Comparison of ENCODE assay signal across 17 cellular contexts in the genomic region with DNA sequence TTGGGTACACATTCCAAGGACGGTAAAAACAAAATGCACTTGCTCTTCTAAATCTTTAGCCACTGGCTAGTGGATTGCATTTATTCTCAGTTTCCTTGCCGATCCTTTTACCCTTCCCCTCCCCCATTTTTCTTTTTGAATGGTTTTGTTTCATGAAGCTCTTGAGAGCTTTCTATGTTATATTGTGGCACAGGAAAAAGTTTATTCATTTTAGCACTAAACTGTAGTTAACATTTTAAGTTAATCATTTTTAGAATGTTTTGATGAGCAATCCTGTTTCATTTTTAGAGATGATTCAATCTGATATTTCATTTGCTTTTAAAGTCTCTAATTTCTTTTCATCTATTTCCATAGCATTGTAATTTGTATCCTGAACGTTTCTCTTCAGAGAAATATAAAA. TPM values are rescaled to one million over a fixed set of nuclear protein-coding genes. Genes with fewer than 3 reads are reported as not detected.
A peak's percentile ranks its signal among the peaks of the same experiment; 100 is the strongest.
DNase-seq lines count a peak whose midpoint lies in the region; ATAC-seq, FAIRE-seq and TF ChIP-seq lines count a peak whose summit lies in the region.
"Had no signal": no experiment of that assay in that cellular context is flagged by ENCODE, and none has a peak within 500 bp of the region (broad histone marks: within the 10 kb centered on the region; RNA-seq: fewer than 3 reads in every experiment).

No MANE protein-coding gene starts in this region.

- no peaks in the 10 kb centered on the region for H3K9me2 ChIP-seq in GM23248 (ENCODE audit: insufficient read depth)

- intact Hi-C loops in heart right ventricle (cut with DNase I): loop anchor here in 1 of 10 donors (10.0 kb wide), 1 partner anchor 52 kb away; no protein-coding TSS in a partner anchor
- intact Hi-C loops in sigmoid colon (cut with DNase I): no loop called here

- TF ChIP-seq POLR2A in sigmoid colon (IDR thresholded peaks at IDR 0.05): no peak

- H3K27me3 ChIP-seq in GM23248 (replicated peaks; ENCODE audit: insufficient read depth): no peaks in the 10 kb centered on the region
- no peaks in the 10 kb centered on the region for H3K27me3 ChIP-seq in adipocyte (replicated peaks; ENCODE audit: control insufficient read depth, insufficient read depth, low read length)
- H3K27me3 ChIP-seq in small intestine (ENCODE audit: control insufficient read depth in 2 of 2, insufficient read depth in 2 of 2, low read length in 2 of 2): no peaks in the 10 kb centered on the region
- H3K27me3 ChIP-seq in heart right ventricle: no peaks in the 10 kb centered on the region
- no peaks in the 10 kb centered on the region for H3K27me3 ChIP-seq in sigmoid colon
- H3K27me3 ChIP-seq: ascending aorta, tibial nerve had no signal

- TF ChIP-seq EP300 in sigmoid colon (IDR thresholded peaks at IDR 0.05): no peak

- H3K4me2 ChIP-seq in GM23248 (ENCODE audit: unreplicated experiment): peak overlapping the region; percentile 34

- FAIRE-seq in small intestine (lab: Jason Lieb, UNC): peak; percentile 62

- H3K4me1 ChIP-seq in GM23248 (ENCODE audit: insufficient read depth) (peaks cover 40% of the 10 kb centered on the region), adipocyte (ENCODE audit: control insufficient read depth, insufficient read depth, low read length) (peaks cover 40% of the 10 kb centered on the region), small intestine (ENCODE audit: control insufficient read depth in 2 of 2, insufficient read depth in 1 of 2, low read depth in 1 of 2, low read length in 1 of 2) (peaks cover 0 to 5% of the 10 kb centered on the region in 2 donors), heart right ventricle (peaks cover 4 to 94% (median 59%) of the 10 kb centered on the region in 9 donors), sigmoid colon (peaks cover 2 to 73% (median 44%) of the 10 kb centered on the region in 4 donors)

- WGBS in GM23248 (ENCODE audit: low coverage in 1 of 2, low lambda C conversion rate in 2 of 2, missing lambda C conversion rate in 2 of 2), 2 experiments: 7 to 10% methylated on average over 3 of the region's 3 CpGs
- 41 to 61% (median 48%) methylated on average over 3 of the region's 3 CpGs for WGBS in small intestine, 3 donors
- WGBS in heart right ventricle, 2 donors: 52 to 70% methylated on average over 3 of the region's 3 CpGs
- WGBS in sigmoid colon, 2 donors: 47 to 58% methylated on average over 3 of the region's 3 CpGs

- peaks cover 100% of the 10 kb centered on the region for H3K79me2 ChIP-seq in GM23248 (ENCODE audit: insufficient read depth)

- H3K27ac Mint-ChIP-seq in activated CD8-positive, alpha-beta memory T cell treated with anti-CD3 and anti-CD28 coated beads, Interleukin-2, amount 10 ng/mL, durations not matched to agents 7 days and 5 days: peak overlapping the region; percentile 59

- H3K36me3 ChIP-seq in GM23248 (ENCODE audit: low read depth) (no peaks in the 10 kb centered on the region), adipocyte (ENCODE audit: control insufficient read depth, insufficient read depth, low read length, severe bottlenecking) (peaks cover 11% of the 10 kb centered on the region), small intestine (ENCODE audit: control insufficient read depth in 2 of 2, insufficient read depth in 2 of 2, low read length in 2 of 2) (no peaks in the 10 kb centered on the region), heart right ventricle (peaks cover 0 to 5% (median 0%) of the 10 kb centered on the region in 9 donors), sigmoid colon (no peaks in the 10 kb centered on the region)
- H3K36me3 ChIP-seq: ascending aorta, tibial nerve had no signal

- H3K4me3 ChIP-seq in GM23248 (peak overlapping the region; percentile 50), adipocyte (ENCODE audit: low read length) (peak overlapping the region; percentile 50), small intestine (ENCODE audit: low read depth in 1 of 2, low read length in 2 of 2) (no peak overlapping the region), heart right ventricle (no peak overlapping the region), sigmoid colon (no peak overlapping the region)
- H3K4me3 ChIP-seq: ascending aorta, tibial nerve had no signal

- TF ChIP-seq CTCF in heart right ventricle (IDR thresholded peaks at IDR 0.05) (no peak), sigmoid colon (IDR thresholded peaks at IDR 0.05) (no peak)

- DNase-seq in activated CD8-positive, alpha-beta memory T cell treated with anti-CD3 and anti-CD28 coated beads, Interleukin-2, amount 10 ng/mL, durations not matched to agents 7 days and 5 days: no peak
- no peak for DNase-seq in activated CD8-positive, alpha-beta memory T cell treated with anti-CD3 and anti-CD28 coated beads for 24 hours
- no peak for DNase-seq in GM23248
- no peak for DNase-seq in adipocyte (ENCODE audit: low read depth)
- no peak for DNase-seq in small intestine
- no peak for DNase-seq in heart right ventricle
- DNase-seq in stimulated activated CD8-positive, alpha-beta memory T cell treated with anti-CD3 and anti-CD28 coated beads, Interleukin-4, amount 100 ng/mL, for 48 hours: no peak
- DNase-seq in sigmoid colon: no peak
- DNase-seq: activated CD4-positive, alpha-beta T cell treated with anti-CD3 and anti-CD28 coated beads, Interleukin-2, amount 50 U/mL, for 1 hour; DMS79 treated with DMSO at 0.1 percent for 48 hours; islet precursor cell; MV-4-11; NCI-H2029; NCI-H510A treated with DMSO at 0.1 percent for 48 hours; stimulated activated CD4-positive, alpha-beta T cell treated with anti-CD3 and anti-CD28 coated beads, Interleukin-12 subunit alpha, Interleukin-12 subunit beta, amount 100 ng/mL, for 4 hours had no signal

- H2AFZ ChIP-seq in GM23248: no peak overlapping the region

- peak; percentile 58 for ATAC-seq in activated CD8-positive, alpha-beta memory T cell treated with anti-CD3 and anti-CD28 coated beads, Interleukin-2, amount 10 ng/mL, durations not matched to agents 7 days and 5 days
- ATAC-seq in heart right ventricle: no peak

- H3K9me3 Mint-ChIP-seq in activated CD8-positive, alpha-beta memory T cell treated with anti-CD3 and anti-CD28 coated beads, Interleukin-2, amount 10 ng/mL, durations not matched to agents 7 days and 5 days (ENCODE audit: low read depth): no peaks in the 10 kb centered on the region

- H3K27ac ChIP-seq in GM23248: peak overlapping the region; percentile 2; the same call in 1 of the 2 replicates
- H3K27ac ChIP-seq in small intestine (ENCODE audit: low read depth in 1 of 2, low read length in 1 of 2): no peak overlapping the region
- H3K27ac ChIP-seq in heart right ventricle: no peak overlapping the region
- H3K27ac ChIP-seq in sigmoid colon: no peak overlapping the region
- H3K27ac ChIP-seq: tibial nerve had no signal

- CTCF ChIA-PET in activated CD8-positive, alpha-beta memory T cell treated with anti-CD3 and anti-CD28 coated beads, Interleukin-2, amount 10 ng/mL, durations not matched to agents 7 days and 5 days (lab: Charles Lee): interaction anchor here (0.7 to 0.9 kb wide), 2 partner anchors 21 to 617 kb away, joined by 3 read pairs; no protein-coding TSS in a partner anchor

- H3K4me1 Mint-ChIP-seq in activated CD8-positive, alpha-beta memory T cell treated with anti-CD3 and anti-CD28 coated beads, Interleukin-2, amount 10 ng/mL, durations not matched to agents 7 days and 5 days: peaks cover 29% of the 10 kb centered on the region

- H4K20me1 ChIP-seq in GM23248 (ENCODE audit: insufficient read depth): peaks cover 10% of the 10 kb centered on the region; the same call in 1 of the 2 replicates

- H3K9me3 ChIP-seq in GM23248 (ENCODE audit: low read depth) (no peaks in the 10 kb centered on the region), adipocyte (ENCODE audit: control insufficient read depth, low read length) (no peaks in the 10 kb centered on the region), small intestine (ENCODE audit: control insufficient read depth, low read depth) (no peaks in the 10 kb centered on the region), heart right ventricle (no peaks in the 10 kb centered on the region), sigmoid colon (no peaks in the 10 kb centered on the region)
- H3K9me3 ChIP-seq: ascending aorta, tibial nerve had no signal

- H3K36me3 Mint-ChIP-seq in activated CD8-positive, alpha-beta memory T cell treated with anti-CD3 and anti-CD28 coated beads, Interleukin-2, amount 10 ng/mL, durations not matched to agents 7 days and 5 days: peaks cover 6% of the 10 kb centered on the region

- H3K4me3 Mint-ChIP-seq in activated CD8-positive, alpha-beta memory T cell treated with anti-CD3 and anti-CD28 coated beads, Interleukin-2, amount 10 ng/mL, durations not matched to agents 7 days and 5 days: peak overlapping the region; percentile 32

- H3K27me3 Mint-ChIP-seq in activated CD8-positive, alpha-beta memory T cell treated with anti-CD3 and anti-CD28 coated beads, Interleukin-2, amount 10 ng/mL, durations not matched to agents 7 days and 5 days: no peaks in the 10 kb centered on the region

- H3F3A ChIP-seq in GM23248 (ENCODE audit: insufficient read depth): peaks cover 12% of the 10 kb centered on the region

- in situ Hi-C loops in GM23248 (cut with MboI): no loop called here

- peak overlapping the region; percentile 20; the same call in 1 of the 2 replicates for H3K9ac ChIP-seq in GM23248
- peak overlapping the region; percentile 4 for H3K9ac ChIP-seq in adipocyte (ENCODE audit: low read length)

RNA-seq across cellular contexts. Expression of a gene that starts 24.0 kb away (rescaled TPM):
- 10 to 100 TPM; 48.9 to 57.0 TPM for total RNA-seq in activated CD8-positive, alpha-beta memory T cell treated with anti-CD3 and anti-CD28 coated beads, Interleukin-2, amount 10 ng/mL, durations not matched to agents 7 days and 5 days
- 50.0 and 69.8 TPM in 2 replicates for total RNA-seq in GM23248 (2014; rRNA removed; shearing (Covaris generic))
- polyA plus RNA-seq in GM23248 (2016; fragmentation: Nextera tagmentation; extraction: Ambion mirVana) (62.0 and 65.8 TPM in 2 replicates), small intestine (1 to 10 TPM; 2.7 to 7.2 (median 6.5) TPM), heart right ventricle (10 to 100 TPM; 10.6 to 25.5 TPM), sigmoid colon (10 to 100 TPM in 2 of 3 donors, 1 to 10 TPM in 1; 5.5 to 16.2 (median 12.2) TPM)
- total RNA-seq in heart right ventricle (100 to 1,000 TPM in 5 of 10 donors, 10 to 100 TPM in 5; 87.4 to 125 (median 102) TPM), sigmoid colon (100 to 1,000 TPM; 215 to 255 (median 251) TPM)

Comparison
In these comparisons a context has a peak if more than half of its experiments do, and no peak if none do; other contexts are left out.
1. H3K4me3 ChIP-seq: peak in GM23248 (single experiment) and adipocyte (single experiment); none in small intestine (0 of 2), heart right ventricle (0 of 10) and sigmoid colon (0 of 4).